In the genomic region with DNA sequence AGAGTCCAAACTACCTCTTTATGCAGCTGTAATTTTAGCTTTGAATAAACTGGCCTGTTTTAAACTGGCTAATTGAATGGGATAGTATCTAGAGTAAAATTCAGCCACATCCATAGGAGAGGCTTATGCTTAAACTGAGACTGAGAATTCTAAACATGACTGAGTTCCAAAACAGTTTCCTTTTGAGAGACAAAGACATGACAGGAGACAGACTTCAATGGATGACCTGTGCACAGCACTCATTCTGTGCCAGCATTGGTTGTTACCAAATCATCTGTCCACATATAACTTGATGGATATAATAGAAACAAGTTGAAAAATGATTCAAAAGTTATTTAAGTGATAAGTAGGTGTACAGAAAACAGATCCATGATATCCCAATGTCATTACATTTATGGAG, we compare ENCODE assay signal across 38 cellular contexts. TPM values are rescaled to one million over a fixed set of nuclear protein-coding genes. Genes with fewer than 3 reads are reported as not detected.
DNase-seq lines count a peak whose midpoint lies in the region; ATAC-seq, FAIRE-seq and TF ChIP-seq lines count a peak whose summit lies in the region.
"Had no signal": no experiment of that assay in that cellular context is flagged by ENCODE, and none has a peak within 500 bp of the region (broad histone marks: within the 10 kb centered on the region; RNA-seq: fewer than 3 reads in every experiment).

No MANE protein-coding gene starts in this region.

- H3K9me2 ChIP-seq in MM.1S (replicated peaks; ENCODE audit: insufficient read depth, low read length), result no peaks in the 10 kb centered on the region

- no peak overlapping the region for H2AFZ ChIP-seq in MM.1S (ENCODE audit: low read length)

- intact Hi-C loops in cardiac septum (cut with DNase I), result loop anchor here (2.0 to 5.0 kb wide), 2 partner anchors 181 to 202 kb away; no protein-coding TSS in a partner anchor

- peaks cover 35% of the 10 kb centered on the region for H3F3A ChIP-seq in MM.1S (ENCODE audit: insufficient read depth, low read length)

- H3K36me3 Mint-ChIP-seq in endodermal cell (ENCODE audit: low read depth), result no peaks in the 10 kb centered on the region
- H3K36me3 Mint-ChIP-seq: activated naive CD8-positive, alpha-beta T cell treated with anti-CD3 and anti-CD28 coated beads for 36 hours; CD8-positive, alpha-beta T cell; natural killer cell; stimulated activated effector memory CD8-positive, alpha-beta T cell treated with anti-CD3 and anti-CD28 coated beads, Interleukin-12 subunit alpha, Interleukin-12 subunit beta, amount 100 ng/mL, for 72 hours had no signal

- no peaks in the 10 kb centered on the region for H3K27me3 Mint-ChIP-seq in endodermal cell (ENCODE audit: insufficient read depth)
- H3K27me3 Mint-ChIP-seq: activated CD4-positive, alpha-beta T cell treated with anti-CD3 and anti-CD28 coated beads, Interleukin-2, amount 10 ng/mL, durations not matched to agents 24 days and 14 days had no signal

- H3K27ac Mint-ChIP-seq in endodermal cell, result no peak overlapping the region
- H3K27ac Mint-ChIP-seq: activated CD4-positive, alpha-beta T cell treated with anti-CD3 and anti-CD28 coated beads, Interleukin-2, amount 10 ng/mL, durations not matched to agents 24 days and 14 days; activated naive CD8-positive, alpha-beta T cell treated with anti-CD3 and anti-CD28 coated beads for 36 hours; CD8-positive, alpha-beta T cell; natural killer cell; stimulated activated effector memory CD8-positive, alpha-beta T cell treated with anti-CD3 and anti-CD28 coated beads, Interleukin-12 subunit alpha, Interleukin-12 subunit beta, amount 100 ng/mL, for 72 hours had no signal

- H3K4me1 ChIP-seq in MM.1S (ENCODE audit: low read length), result peaks cover 59% of the 10 kb centered on the region
- H3K4me1 ChIP-seq in endodermal cell (ENCODE audit: control insufficient read depth, insufficient read depth, low read length), result no peaks in the 10 kb centered on the region
- H3K4me1 ChIP-seq: colonic mucosa, transverse colon had no signal

- ATAC-seq in GM19395 (IDR thresholded peaks at IDR 0.05; ENCODE audit: unreplicated experiment) (peak; percentile 26), GM21723 (IDR thresholded peaks at IDR 0.05; ENCODE audit: unreplicated experiment) (peak; percentile 18)
- ATAC-seq: CD8-positive, alpha-beta T cell; left colon; mucosa of descending colon; natural killer cell had no signal

- no peaks in the 10 kb centered on the region for H4K20me1 ChIP-seq in MM.1S (ENCODE audit: insufficient read depth, low read length)

- FAIRE-seq in GM12892 (lab: Jason Lieb, UNC), result peak; percentile 53
- FAIRE-seq: H1 had no signal

- H3K4me2 ChIP-seq in MM.1S (ENCODE audit: low read depth, low read length), result peak overlapping the region; percentile 56; the same call in 1 of the 2 replicates

- TF ChIP-seq POLR2A in GM12892 (IDR thresholded peaks at IDR 0.05; ENCODE audit: low read depth, low read length), result no peak

- no peaks in the 10 kb centered on the region for H3K9me3 Mint-ChIP-seq in endodermal cell
- H3K9me3 Mint-ChIP-seq: activated CD4-positive, alpha-beta T cell treated with anti-CD3 and anti-CD28 coated beads, Interleukin-2, amount 10 ng/mL, durations not matched to agents 24 days and 14 days; activated naive CD8-positive, alpha-beta T cell treated with anti-CD3 and anti-CD28 coated beads for 36 hours; CD8-positive, alpha-beta T cell; natural killer cell; stimulated activated effector memory CD8-positive, alpha-beta T cell treated with anti-CD3 and anti-CD28 coated beads, Interleukin-12 subunit alpha, Interleukin-12 subunit beta, amount 100 ng/mL, for 72 hours had no signal

- H3K9ac ChIP-seq in MM.1S (ENCODE audit: low read length), result no peak overlapping the region
- H3K9ac ChIP-seq in endodermal cell (ENCODE audit: extremely low read depth, low read length, poor library complexity, severe bottlenecking), result no peak overlapping the region

- H3K9me3 ChIP-seq in MM.1S (replicated peaks; ENCODE audit: insufficient read depth, low read length) (no peaks in the 10 kb centered on the region), endodermal cell (ENCODE audit: control insufficient read depth, low read length) (no peaks in the 10 kb centered on the region)
- H3K9me3 ChIP-seq: BE2C, colonic mucosa, mucosa of descending colon, transverse colon had no signal

- H3K4me3 ChIP-seq in MM.1S (ENCODE audit: low read length) (no peak overlapping the region), endodermal cell (ENCODE audit: low read length) (no peak overlapping the region)
- H3K4me3 ChIP-seq: colonic mucosa, mucosa of descending colon, transverse colon had no signal

- no peak for DNase-seq in GM12892 (ENCODE audit: insufficient read length)
- no peak for DNase-seq in MM.1S
- DNase-seq in activated CD8-positive, alpha-beta memory T cell treated with anti-CD3 and anti-CD28 coated beads, Interleukin-2, amount 50 U/mL, for 4 hours, result no peak
- no peak for DNase-seq in cardiac septum (ENCODE audit: low spot score)
- no peak for DNase-seq in NOMO-1 treated with DMSO at 0.1 percent for 48 hours (lab: John Stamatoyannopoulos, UW; ENCODE audit: unreplicated experiment)
- DNase-seq in endodermal cell, result no peak
- DNase-seq: ACHN; activated CD4-positive, alpha-beta T cell treated with anti-CD3 and anti-CD28 coated beads, Interleukin-2, amount 10 ng/mL, durations not matched to agents 24 days and 14 days; activated effector memory CD4-positive, alpha-beta T cell treated with anti-CD3 and anti-CD28 coated beads, Interleukin-2, amount 50 U/mL, for 16 hours; activated naive CD8-positive, alpha-beta T cell treated with anti-CD3 and anti-CD28 coated beads for 36 hours; activated T-cell treated with anti-CD3 and anti-CD28 coated beads, Interleukin-2, amount 50 U/mL, for 1 hour; aorta; BE2C; CD8-positive, alpha-beta T cell; colonic mucosa; effector CD8-positive, alpha-beta T cell; EL; hypothalamus; Kasumi-1; left colon; mucosa of descending colon; natural killer cell; NCI-H1436 treated with DMSO at 0.1 percent for 48 hours; NCI-H2081 treated with DMSO at 0.1 percent for 48 hours; NCI-H748 treated with DMSO at 0.1 percent for 48 hours; nucleus accumbens; SIG-M5; stimulated activated CD4-positive, alpha-beta T cell treated with anti-CD3 and anti-CD28 coated beads, Interleukin-15, amount 100 ng/mL, for 24 hours; T1000; transverse colon; WERI-Rb-1 had no signal

- no peaks in the 10 kb centered on the region for H3K4me1 Mint-ChIP-seq in endodermal cell

- no peaks in the 10 kb centered on the region for H3K79me2 ChIP-seq in MM.1S (ENCODE audit: low read length)

- H3K36me3 ChIP-seq in MM.1S (replicated peaks; ENCODE audit: insufficient read depth, low read length) (no peaks in the 10 kb centered on the region), endodermal cell (ENCODE audit: control insufficient read depth, insufficient read depth, low read length) (no peaks in the 10 kb centered on the region)
- H3K36me3 ChIP-seq: BE2C, colonic mucosa, transverse colon, WERI-Rb-1 had no signal

- H3K27ac ChIP-seq in MM.1S (ENCODE audit: low read length) (peak overlapping the region; percentile 24; the same call in 1 of the 2 replicates), endodermal cell (ENCODE audit: low read depth, low read length) (no peak overlapping the region)
- H3K27ac ChIP-seq: colonic mucosa, epithelial cell of prostate, transverse colon, WERI-Rb-1 had no signal

- H3K27me3 ChIP-seq in MM.1S (replicated peaks; ENCODE audit: insufficient read depth, low read length) (no peaks in the 10 kb centered on the region), endodermal cell (ENCODE audit: control insufficient read depth, insufficient read depth, low read length, poor library complexity, severe bottlenecking) (no peaks in the 10 kb centered on the region)
- H3K27me3 ChIP-seq: BE2C, colonic mucosa, transverse colon had no signal

- TF ChIP-seq CTCF in MM.1S (IDR thresholded peaks at IDR 0.05; ENCODE audit: low read length) (no peak), endodermal cell (conservative IDR thresholded peaks at IDR 0.05) (no peak)

- no peak overlapping the region for H3K4me3 Mint-ChIP-seq in endodermal cell
- H3K4me3 Mint-ChIP-seq: activated CD4-positive, alpha-beta T cell treated with anti-CD3 and anti-CD28 coated beads, Interleukin-2, amount 10 ng/mL, durations not matched to agents 24 days and 14 days; activated naive CD8-positive, alpha-beta T cell treated with anti-CD3 and anti-CD28 coated beads for 36 hours; CD8-positive, alpha-beta T cell; natural killer cell; stimulated activated effector memory CD8-positive, alpha-beta T cell treated with anti-CD3 and anti-CD28 coated beads, Interleukin-12 subunit alpha, Interleukin-12 subunit beta, amount 100 ng/mL, for 72 hours had no signal

RNA-seq across cellular contexts. Expression of a gene that starts 20.9 kb away (rescaled TPM):
- 1.7 TPM for polyA plus RNA-seq in GM12892 (2012; ENCODE audit: missing spikeins)
- total RNA-seq in cardiac septum (0.51 TPM), endodermal cell (not detected)
- 0.39 TPM for polyA plus RNA-seq in endodermal cell (2013, experiment 1 of 2)
- 0.29 TPM for polyA plus RNA-seq in endodermal cell (2013, experiment 2 of 2)
- total RNA-seq: activated CD8-positive, alpha-beta memory T cell treated with anti-CD3 and anti-CD28 coated beads for 36 hours; subcutaneous adipose tissue had no signal
